ENCODE assay signal across 36 cellular contexts in genomic region chr16:60331168-60331567, GRCh38.
"Had no signal": no experiment of that assay in that cellular context is flagged by ENCODE, and none has a peak within 500 bp of the region (broad histone marks: within the 10 kb centered on the region; RNA-seq: fewer than 3 reads in every experiment).

No MANE protein-coding gene starts in this region.

- H3K9me3 ChIP-seq: MG63 had no signal

- H3K36me3 ChIP-seq: MG63 had no signal

- H3K4me3 ChIP-seq: MG63 had no signal

- H3K27me3 ChIP-seq: MG63 had no signal

- DNase-seq: Karpas-422, Kasumi-1, MG63, MM.1S, MV-4-11, NCI-H1048, NCI-H1092, NCI-H1092 treated with DMSO at 0.1 percent for 48 hours, NCI-H1105, NCI-H1105 treated with DMSO at 0.1 percent for 48 hours, NCI-H1417, NCI-H1417 treated with DMSO at 0.1 percent for 48 hours, NCI-H1436, NCI-H1436 treated with DMSO at 0.1 percent for 48 hours, NCI-H146, NCI-H1694, NCI-H1694 treated with DMSO at 0.1 percent for 48 hours, NCI-H187, NCI-H187 treated with DMSO at 0.1 percent for 48 hours, NCI-H1930, NCI-H2029, NCI-H2029 treated with DMSO at 0.1 percent for 48 hours, NCI-H2081, NCI-H2081 treated with DMSO at 0.1 percent for 48 hours, NCI-H2107, NCI-H2171, NCI-H2171 treated with DMSO at 0.1 percent for 48 hours, NCI-H2227 treated with DMSO at 0.1 percent for 48 hours, NCI-H226, NCI-H345, NCI-H446, NCI-H446 treated with DMSO at 0.1 percent for 48 hours, NCI-H510A, NCI-H510A treated with DMSO at 0.1 percent for 48 hours, NCI-H524, NCI-H524 treated with DMSO at 0.1 percent for 48 hours had no signal
